Comparison of ENCODE assay signal across 17 cellular contexts in the genomic region with DNA sequence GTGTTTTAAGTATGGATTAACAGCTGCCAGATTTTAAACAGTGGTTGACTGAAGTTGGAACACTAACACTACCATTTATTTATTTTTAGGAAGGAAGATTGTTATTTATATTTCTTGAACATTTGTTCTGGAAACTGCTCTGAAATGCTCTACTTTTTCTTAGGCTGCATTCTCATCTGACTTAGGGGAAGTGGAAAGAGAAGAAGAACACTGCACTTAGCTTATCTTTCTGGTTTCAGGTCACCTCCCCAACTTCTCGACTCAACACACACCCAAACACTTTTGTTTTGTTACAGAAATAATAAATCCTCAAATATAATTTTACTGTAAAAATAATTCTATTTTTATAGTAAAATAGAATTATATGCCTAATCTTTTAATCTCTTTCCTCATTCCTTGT.
"Had no signal": no experiment of that assay in that cellular context is flagged by ENCODE, and none has a peak within 500 bp of the region (broad histone marks: within the 10 kb centered on the region; RNA-seq: fewer than 3 reads in every experiment).

No MANE protein-coding gene starts in this region.

- H3K4me3 Mint-ChIP-seq: activated CD4-positive, alpha-beta T cell treated with anti-CD3 and anti-CD28 coated beads for 36 hours; nephron; T-helper 2 cell treated with Interferon-gamma antibody and Interleukin-4, amounts not matched to agents 5 μg/mL and 100 μg/mL, for 36 hours had no signal

- H3K36me3 ChIP-seq: uterus had no signal

- ATAC-seq: activated CD4-positive, alpha-beta T cell treated with anti-CD3 and anti-CD28 coated beads for 36 hours; heart left ventricle; left lung had no signal

- H3K4me3 ChIP-seq: adrenal gland, coronary artery, heart left ventricle, left lung, stomach, thyroid gland, uterus had no signal

- H3K27ac Mint-ChIP-seq: activated CD4-positive, alpha-beta T cell treated with anti-CD3 and anti-CD28 coated beads for 36 hours; nephron; T-helper 2 cell treated with Interferon-gamma antibody and Interleukin-4, amounts not matched to agents 5 μg/mL and 100 μg/mL, for 36 hours had no signal

- H3K27me3 ChIP-seq: adrenal gland, heart left ventricle, left lung, stomach, thyroid gland, uterus had no signal

- H3K4me1 ChIP-seq: uterus had no signal

- H3K9me3 Mint-ChIP-seq: T-helper 2 cell treated with Interferon-gamma antibody and Interleukin-4, amounts not matched to agents 5 μg/mL and 100 μg/mL, for 36 hours had no signal

- H3K9me3 ChIP-seq: adrenal gland, left lung, stomach, thyroid gland, uterus had no signal

- H3K27ac ChIP-seq: adrenal gland, coronary artery, stomach, uterus, WERI-Rb-1 had no signal

- H3K27me3 Mint-ChIP-seq: activated CD4-positive, alpha-beta T cell treated with anti-CD3 and anti-CD28 coated beads for 36 hours had no signal

- DNase-seq: activated CD4-positive, alpha-beta T cell treated with anti-CD3 and anti-CD28 coated beads for 36 hours; activated naive CD4-positive, alpha-beta T cell treated with Interleukin-2 at 50 U/mL for 16 hours; adrenal gland; central memory CD4-positive, alpha-beta T cell; effector CD8-positive, alpha-beta T cell; heart left ventricle; left lung; mesenchymal stem cell; stimulated activated CD4-positive, alpha-beta T cell treated with anti-CD3 and anti-CD28 coated beads, Interleukin-15, amount 100 ng/mL, for 24 hours; stimulated activated CD4-positive, alpha-beta T cell treated with anti-CD3 and anti-CD28 coated beads, Interleukin-4, amount 100 ng/mL, for 4 hours; stomach; thyroid gland; uterus; WERI-Rb-1 had no signal
